ENCODE assay signal across 9 cellular contexts in genomic region chr3:5013021-5013906, GRCh38. TPM values are rescaled to one million over a fixed set of nuclear protein-coding genes. Genes with fewer than 3 reads are reported as not detected.
DNase-seq lines count a peak whose midpoint lies in the region; ATAC-seq and TF ChIP-seq lines count a peak whose summit lies in the region.
"Had no signal": no experiment of that assay in that cellular context is flagged by ENCODE, and none has a peak within 500 bp of the region (broad histone marks: within the 10 kb centered on the region; RNA-seq: fewer than 3 reads in every experiment).

No MANE protein-coding gene starts in this region.

- no peak overlapping the region for H3K27ac Mint-ChIP-seq in endodermal cell

- peak overlapping the region; percentile 25 for H3K18ac ChIP-seq in trophoblast cell (ENCODE audit: low read length)

- no peak overlapping the region for H2AK5ac ChIP-seq in trophoblast cell (ENCODE audit: low read length)

- H3K27ac ChIP-seq in endodermal cell (ENCODE audit: low read depth, low read length) (no peak overlapping the region), trophoblast cell (ENCODE audit: low read depth, low read length) (no peak overlapping the region)
- H3K27ac ChIP-seq: pancreas had no signal

- TF ChIP-seq CTCF in endodermal cell (conservative IDR thresholded peaks at IDR 0.05) = no peak

- H3K9me3 ChIP-seq in endodermal cell (ENCODE audit: control insufficient read depth, low read length) = no peaks in the 10 kb centered on the region
- no peaks in the 10 kb centered on the region for H3K9me3 ChIP-seq in trophoblast cell (ENCODE audit: insufficient read depth, low read depth, low read length)
- H3K9me3 ChIP-seq: pancreas had no signal

- H3K27me3 ChIP-seq in endodermal cell (ENCODE audit: control insufficient read depth, insufficient read depth, low read length, poor library complexity, severe bottlenecking) (no peaks in the 10 kb centered on the region), trophoblast cell (ENCODE audit: insufficient read depth, low read length) (no peaks in the 10 kb centered on the region)
- H3K27me3 ChIP-seq: pancreas had no signal

- no peak overlapping the region for H3K23ac ChIP-seq in trophoblast cell (ENCODE audit: low read length)

- H3K4me3 ChIP-seq in endodermal cell (ENCODE audit: low read length) (no peak overlapping the region), trophoblast cell (ENCODE audit: low read depth, low read length) (no peak overlapping the region)
- H3K4me3 ChIP-seq: pancreas had no signal

- H2AFZ ChIP-seq in trophoblast cell (ENCODE audit: insufficient read depth, low read length, poor library complexity) = no peak overlapping the region

- H3K4me1 ChIP-seq in endodermal cell (ENCODE audit: control insufficient read depth, insufficient read depth, low read length) (peaks cover 18% of the 10 kb centered on the region), trophoblast cell (ENCODE audit: control insufficient read depth in 1 of 2, insufficient read depth in 2 of 2, low read length in 2 of 2) (peaks cover 15 to 24% of the 10 kb centered on the region in 2 experiments)

- H3K79me1 ChIP-seq in trophoblast cell (ENCODE audit: low read length) = peaks cover 24% of the 10 kb centered on the region

- H2BK12ac ChIP-seq in trophoblast cell (ENCODE audit: low read length) = peak overlapping the region; percentile 47

- no peaks in the 10 kb centered on the region for H3K9me3 Mint-ChIP-seq in endodermal cell

- WGBS in endodermal cell (ENCODE audit: insufficient coverage in 1 of 2, insufficient read length in 1 of 2), 2 experiments = 63 to 66% methylated on average over 3 to 5 of the region's 5 CpGs
- WGBS in trophoblast cell (ENCODE audit: extremely low coverage, insufficient coverage, insufficient read length) = no CpG with 5 or more reads among the region's 5 CpGs

- no peak overlapping the region for H3K4ac ChIP-seq in trophoblast cell (ENCODE audit: low read depth, low read length)

- H3K9ac ChIP-seq in endodermal cell (ENCODE audit: extremely low read depth, low read length, poor library complexity, severe bottlenecking) = no peak overlapping the region
- H3K9ac ChIP-seq in trophoblast cell (ENCODE audit: low read length) = no peak overlapping the region

- no peak overlapping the region for H4K12ac ChIP-seq in trophoblast cell (ENCODE audit: low read depth, low read length)

- H3K4me3 Mint-ChIP-seq in endodermal cell = no peak overlapping the region

- H3K79me2 ChIP-seq in trophoblast cell (ENCODE audit: control insufficient read depth, insufficient read depth, low read length, poor library complexity) = peaks cover under 1% of the 10 kb centered on the region

- no peak overlapping the region for H2BK5ac ChIP-seq in trophoblast cell (ENCODE audit: low read depth, low read length, poor library complexity)

- DNase-seq in H4 (ENCODE audit: low spot score) (peak; percentile 53), NOMO-1 treated with DMSO at 0.1 percent for 48 hours (lab: John Stamatoyannopoulos, UW; ENCODE audit: unreplicated experiment) (peak; percentile 60), endodermal cell (peak; percentile 91), trophoblast cell (peak in 1 of 2 donors; percentile 26), NCI-H526 (lab: John Stamatoyannopoulos, UW) (no peak), HuH-7.5 (ENCODE audit: low spot score) (no peak)
- DNase-seq: pancreas had no signal

- ATAC-seq in GM18519 (IDR thresholded peaks at IDR 0.05; ENCODE audit: low FRiP score, unreplicated experiment) = no peak
- no peak for ATAC-seq in HG03139 (IDR thresholded peaks at IDR 0.05; ENCODE audit: unreplicated experiment)

- no peak overlapping the region for H4K8ac ChIP-seq in trophoblast cell (ENCODE audit: low read depth, low read length)

- H3K4me2 ChIP-seq in trophoblast cell (ENCODE audit: low read length) = no peak overlapping the region

- H2BK120ac ChIP-seq in trophoblast cell (ENCODE audit: insufficient read depth, low read length, poor library complexity) = no peak overlapping the region

- no peaks in the 10 kb centered on the region for H3K36me3 Mint-ChIP-seq in endodermal cell (ENCODE audit: low read depth)

- no peak overlapping the region for H4K91ac ChIP-seq in trophoblast cell (ENCODE audit: low read depth, low read length)

- peaks cover 9% of the 10 kb centered on the region for H3K27me3 Mint-ChIP-seq in endodermal cell (ENCODE audit: insufficient read depth)

- peaks cover 47% of the 10 kb centered on the region for H3K4me1 Mint-ChIP-seq in endodermal cell

- H3K36me3 ChIP-seq in endodermal cell (ENCODE audit: control insufficient read depth, insufficient read depth, low read length) (no peaks in the 10 kb centered on the region), trophoblast cell (ENCODE audit: control insufficient read depth in 1 of 2, insufficient read depth in 2 of 2, low read length in 2 of 2) (no peaks in the 10 kb centered on the region)
- H3K36me3 ChIP-seq: pancreas had no signal

- no peak overlapping the region for H3K14ac ChIP-seq in trophoblast cell (ENCODE audit: low read length)

RNA-seq across cellular contexts. Expression of gene BHLHE40, which starts 34.0 kb away (rescaled TPM):
- total RNA-seq in H4 (2014; rRNA removed; shearing (Covaris generic)) = 28.0 and 38.3 TPM in 2 replicates
- 1 to 10 TPM; 2.6 to 2.9 TPM for total RNA-seq in endodermal cell
- polyA plus RNA-seq in endodermal cell (2013, experiment 1 of 2) = 8.3 TPM
- polyA plus RNA-seq in endodermal cell (2013, experiment 2 of 2) = 14.0 TPM
- polyA plus RNA-seq in trophoblast cell (2013) = 173 and 187 TPM in 2 replicates

Comparison
In these comparisons a context has a peak if more than half of its experiments do, and no peak if none do; other contexts are left out.
1. DNase-seq: peak in H4 (single experiment), NOMO-1 treated with DMSO at 0.1 percent for 48 hours (single experiment) and endodermal cell (single experiment); none in NCI-H526 (0 of 2) and HuH-7.5 (single experiment).